14 cellular contexts compared by ENCODE assay signal in genomic region chr18:12639990-12640880, GRCh38. TPM values are rescaled to one million over a fixed set of nuclear protein-coding genes. Genes with fewer than 3 reads are reported as not detected.
DNase-seq lines count a peak whose midpoint lies in the region; ATAC-seq, FAIRE-seq and TF ChIP-seq lines count a peak whose summit lies in the region.
"Had no signal": no experiment of that assay in that cellular context is flagged by ENCODE, and none has a peak within 500 bp of the region (broad histone marks: within the 10 kb centered on the region; RNA-seq: fewer than 3 reads in every experiment).

No MANE protein-coding gene starts in this region.

- H3K4me3 Mint-ChIP-seq in activated T-helper 2 cell treated with anti-CD3 and anti-CD28 coated beads, Interferon-gamma antibody, Interleukin-2, Interleukin-4, amounts not matched to agents 10 μg/mL and 5 μg/mL and 100 μg/mL, durations not matched to agents 14 hours and 24 hours and 36 hours (ENCODE audit: low read depth), result no peak overlapping the region
- H3K4me3 Mint-ChIP-seq in T-cell, result no peak overlapping the region
- H3K4me3 Mint-ChIP-seq: CD14-positive monocyte; natural killer cell; T-helper 1 cell treated with Interleukin-12 subunit alpha and Interleukin-12 subunit beta and Interleukin-4 antibody, amounts not matched to agents 30 μg/mL and 1 μg/mL, for 36 hours had no signal

- no peak overlapping the region for H3K4me3 ChIP-seq in AG10803 (ENCODE audit: low read length)
- H3K4me3 ChIP-seq: esophagus squamous epithelium had no signal

- DNase-seq in AG10803 (ENCODE audit: low read depth), result peak; percentile 66
- peak; percentile 54 for DNase-seq in RCC 7860 (ENCODE audit: low spot score)
- peak; percentile 13 for DNase-seq in epidermal melanocyte (ENCODE audit: insufficient read length, low spot score)
- peak; percentile 39 for DNase-seq in left kidney (ENCODE audit: low read depth, low spot score)
- DNase-seq in NAMALWA (ENCODE audit: low spot score), result no peak
- no peak for DNase-seq in activated T-helper 2 cell treated with anti-CD3 and anti-CD28 coated beads, Interferon-gamma antibody, Interleukin-2, Interleukin-4, amounts not matched to agents 10 μg/mL and 5 μg/mL and 100 μg/mL, durations not matched to agents 14 hours and 24 hours and 36 hours (ENCODE audit: low spot score)
- DNase-seq in left colon, result no peak
- DNase-seq in T-cell, result no peak
- DNase-seq: activated effector memory CD4-positive, alpha-beta T cell treated with Interleukin-2 at 50 U/mL for 16 hours; esophagus squamous epithelium; H7; natural killer cell had no signal

- CTCF ChIA-PET in T-cell (lab: Charles Lee), result interaction anchor here in 1 of 2 donors (0.6 kb wide), 1 partner anchor 282 kb away, joined by 3 read pairs; no protein-coding TSS in a partner anchor

- peak; percentile 12; the same call in 1 of the 2 replicates for TF ChIP-seq CTCF in AG10803 (conservative IDR thresholded peaks at IDR 0.05; ENCODE audit: low read length)

- FAIRE-seq in RCC 7860 (lab: Jason Lieb, UNC), result peak; percentile 80

- peaks cover 19% of the 10 kb centered on the region for H3K4me1 Mint-ChIP-seq in activated T-helper 2 cell treated with anti-CD3 and anti-CD28 coated beads, Interferon-gamma antibody, Interleukin-2, Interleukin-4, amounts not matched to agents 10 μg/mL and 5 μg/mL and 100 μg/mL, durations not matched to agents 14 hours and 24 hours and 36 hours (ENCODE audit: low read depth)
- no peaks in the 10 kb centered on the region for H3K4me1 Mint-ChIP-seq in T-cell

- intact Hi-C loops in activated T-helper 2 cell treated with anti-CD3 and anti-CD28 coated beads, Interferon-gamma antibody, Interleukin-2, Interleukin-4, amounts not matched to agents 10 μg/mL and 5 μg/mL and 100 μg/mL, durations not matched to agents 14 hours and 24 hours and 36 hours (cut with micrococcal nuclease), result no loop called here
- intact Hi-C loops in left colon (cut with DNase I, micrococcal nuclease), result no loop called here

- H3K27me3 Mint-ChIP-seq in activated T-helper 2 cell treated with anti-CD3 and anti-CD28 coated beads, Interferon-gamma antibody, Interleukin-2, Interleukin-4, amounts not matched to agents 10 μg/mL and 5 μg/mL and 100 μg/mL, durations not matched to agents 14 hours and 24 hours and 36 hours (ENCODE audit: low read depth), result peaks cover 1% of the 10 kb centered on the region
- peaks cover 15 to 19% of the 10 kb centered on the region in 2 donors for H3K27me3 Mint-ChIP-seq in T-cell

- H3K9me3 Mint-ChIP-seq in activated T-helper 2 cell treated with anti-CD3 and anti-CD28 coated beads, Interferon-gamma antibody, Interleukin-2, Interleukin-4, amounts not matched to agents 10 μg/mL and 5 μg/mL and 100 μg/mL, durations not matched to agents 14 hours and 24 hours and 36 hours, result no peaks in the 10 kb centered on the region
- H3K9me3 Mint-ChIP-seq in T-cell, result no peaks in the 10 kb centered on the region
- H3K9me3 Mint-ChIP-seq: natural killer cell; T-helper 1 cell treated with Interleukin-12 subunit alpha and Interleukin-12 subunit beta and Interleukin-4 antibody, amounts not matched to agents 30 μg/mL and 1 μg/mL, for 36 hours had no signal

- ATAC-seq in left colon (no peak), T-cell (replicated peaks in 1 of 4) (no peak)
- ATAC-seq: natural killer cell had no signal

- H3K27ac Mint-ChIP-seq in activated T-helper 2 cell treated with anti-CD3 and anti-CD28 coated beads, Interferon-gamma antibody, Interleukin-2, Interleukin-4, amounts not matched to agents 10 μg/mL and 5 μg/mL and 100 μg/mL, durations not matched to agents 14 hours and 24 hours and 36 hours, result no peak overlapping the region
- H3K27ac Mint-ChIP-seq in T-cell, result no peak overlapping the region
- H3K27ac Mint-ChIP-seq: CD14-positive monocyte; natural killer cell; T-helper 1 cell treated with Interleukin-12 subunit alpha and Interleukin-12 subunit beta and Interleukin-4 antibody, amounts not matched to agents 30 μg/mL and 1 μg/mL, for 36 hours had no signal

- no peaks in the 10 kb centered on the region for H3K36me3 Mint-ChIP-seq in activated T-helper 2 cell treated with anti-CD3 and anti-CD28 coated beads, Interferon-gamma antibody, Interleukin-2, Interleukin-4, amounts not matched to agents 10 μg/mL and 5 μg/mL and 100 μg/mL, durations not matched to agents 14 hours and 24 hours and 36 hours (ENCODE audit: low read depth)
- H3K36me3 Mint-ChIP-seq in T-cell, result no peaks in the 10 kb centered on the region
- H3K36me3 Mint-ChIP-seq: CD14-positive monocyte, natural killer cell had no signal

- POLR2A ChIA-PET in T-cell (lab: Charles Lee), result no interaction called here

RNA-seq across cellular contexts. Expression of gene SPIRE1, which starts 17.7 kb away (rescaled TPM):
- total RNA-seq in activated T-helper 2 cell treated with anti-CD3 and anti-CD28 coated beads, Interferon-gamma antibody, Interleukin-2, Interleukin-4, amounts not matched to agents 10 μg/mL and 5 μg/mL and 100 μg/mL, durations not matched to agents 14 hours and 24 hours and 36 hours, result 16.5 and 19.0 TPM in 2 replicates
- total RNA-seq in left colon (10 to 100 TPM in 1 of 2 donors, 1 to 10 TPM in 1; 5.0 to 13.3 TPM), T-cell (1 to 10 TPM; 1.1 to 2.9 (median 1.4) TPM)

Comparison
In these comparisons a context has a peak if more than half of its experiments do, and no peak if none do; other contexts are left out.
1. DNase-seq: peak in AG10803 (single experiment), RCC 7860 (single experiment), epidermal melanocyte (single experiment) and left kidney (single experiment); none in NAMALWA (single experiment), activated T-helper 2 cell treated with anti-CD3 and anti-CD28 coated beads, Interferon-gamma antibody, Interleukin-2, Interleukin-4, amounts not matched to agents 10 μg/mL and 5 μg/mL and 100 μg/mL, durations not matched to agents 14 hours and 24 hours and 36 hours (single experiment), left colon (0 of 2) and T-cell (0 of 34).